Comparison of ENCODE assay signal across 8 cellular contexts in the genomic region with DNA sequence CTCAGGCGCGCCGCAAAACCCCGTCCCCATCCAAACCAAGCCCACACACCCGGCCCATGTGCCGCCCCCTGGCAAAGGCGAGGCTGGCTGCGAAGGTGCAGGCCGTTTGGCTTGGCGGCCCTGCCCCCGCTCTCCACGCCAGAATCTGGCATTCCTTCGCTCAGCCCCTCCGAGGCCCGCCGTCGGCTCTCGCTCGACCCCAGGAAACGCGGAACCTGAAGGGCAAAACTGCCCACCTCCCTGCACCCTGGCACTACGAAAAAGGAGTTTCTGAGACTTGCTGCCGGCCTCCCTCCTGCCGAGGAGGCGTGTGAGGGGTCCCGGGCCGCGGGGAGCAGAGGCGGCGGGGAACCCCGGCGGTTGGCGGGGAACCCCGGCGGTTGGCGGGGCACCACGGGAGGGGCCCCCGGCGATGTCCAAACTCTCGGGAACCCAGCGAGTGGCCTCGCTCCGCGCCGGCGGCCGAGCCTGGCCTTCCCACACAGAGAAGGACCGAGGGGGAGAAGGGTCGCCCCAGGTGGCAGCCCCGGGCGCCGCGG. TPM values are rescaled to one million over a fixed set of nuclear protein-coding genes. Genes with fewer than 3 reads are reported as not detected.
DNase-seq lines count a peak whose midpoint lies in the region; ATAC-seq, FAIRE-seq and TF ChIP-seq lines count a peak whose summit lies in the region.
"Not testable (repeated sequence)": the region's sequence is repeated elsewhere in the genome, so short reads cannot be mapped to it uniquely, and the experiment has no call there.

No MANE protein-coding gene starts in this region.

- not testable (repeated sequence) for TF ChIP-seq EP300 in GM12878 (IDR thresholded peaks at IDR 0.05; ENCODE audit: borderline replicate concordance in 1 of 2, control insufficient read depth in 1 of 2, low read depth in 2 of 2, low read length in 2 of 2)

- not testable (repeated sequence) for DNase-seq in Panc1 (ENCODE audit: low read depth, low spot score); GM12878 (ENCODE audit: low read depth, low spot score); fibroblast of the aortic adventitia (ENCODE audit: low read depth); retinal pigment epithelial cell (ENCODE audit: low read depth)
- peak; percentile 74 for DNase-seq in activated CD8-positive, alpha-beta memory T cell treated with anti-CD3 and anti-CD28 coated beads for 24 hours
- peak in 1 of 2 donors; percentile 37 for DNase-seq in memory B cell (ENCODE audit: low spot score in 2 of 2)

- not testable (repeated sequence) for H3K36me3 ChIP-seq in ES-I3 (ENCODE audit: insufficient read depth, low read length); Panc1 (ENCODE audit: control insufficient read depth, insufficient read depth, low read length); GM12878 (ENCODE audit: control insufficient read depth in 2 of 2, insufficient read depth in 2 of 2, low read length in 1 of 2); thymus (ENCODE audit: control insufficient read depth, insufficient read depth)

- under 1% methylated on average over 15 of the region's 53 CpGs for WGBS in GM12878 (ENCODE audit: insufficient coverage, insufficient replicate concordance, low lambda C conversion rate, missing lambda C conversion rate)
- WGBS in thymus, result under 1% methylated on average over 16 of the region's 53 CpGs

- not testable (repeated sequence) for H3K9me3 ChIP-seq in ES-I3 (ENCODE audit: control insufficient read depth, insufficient read depth, low read length); Panc1 (ENCODE audit: control insufficient read depth, insufficient read depth, low read depth, low read length); GM12878 (replicated peaks; ENCODE audit: control insufficient read depth, insufficient read depth, low read length); thymus (ENCODE audit: control insufficient read depth)

- FAIRE-seq in GM12878 (lab: Jason Lieb, UNC), result not testable (repeated sequence)

- ATAC-seq in Panc1, result not testable (repeated sequence)
- ATAC-seq in GM12878 (peak; percentile 66), memory B cell (ENCODE audit: low read depth) (peak; percentile 76)

- TSS peak; percentile 57 for BruUV-seq in Panc1 (replicated peaks; lab: Mats Ljungman, UMichigan)
- BruUV-seq in GM12878 (replicated peaks; lab: Mats Ljungman, UMichigan), result TSS peak; percentile 63

- not testable (repeated sequence) for H3K27me3 Mint-ChIP-seq in memory B cell

- not testable (repeated sequence) for H4K20me1 ChIP-seq in GM12878 (ENCODE audit: control insufficient read depth, insufficient read depth)

- H2AFZ ChIP-seq in GM12878 (ENCODE audit: control insufficient read depth, low read depth, low read length), result not testable (repeated sequence)

- intact Hi-C loops in Panc1 (cut with micrococcal nuclease; ENCODE audit: unreplicated experiment); GM12878 (cut with micrococcal nuclease; ENCODE audit: unreplicated experiment): not testable (repeated sequence)

- H3K27ac ChIP-seq in Panc1 (ENCODE audit: low read length); GM12878 (ENCODE audit: control insufficient read depth, insufficient read depth); thymus (ENCODE audit: low read depth): not testable (repeated sequence)

- peak overlapping the region; percentile 58 for H3K9ac ChIP-seq in ES-I3 (ENCODE audit: low read depth, low read length)
- H3K9ac ChIP-seq in GM12878 (ENCODE audit: control insufficient read depth, insufficient read depth, low read length), result not testable (repeated sequence)

- H3K27ac Mint-ChIP-seq in memory B cell, result not testable (repeated sequence)

- not testable (repeated sequence) for H3K27me3 ChIP-seq in Panc1 (ENCODE audit: control insufficient read depth, insufficient read depth, low read length); GM12878 (replicated peaks in 1 of 2; ENCODE audit: control insufficient read depth in 2 of 2, insufficient read depth in 2 of 2, low read length in 1 of 2); thymus (ENCODE audit: control insufficient read depth, insufficient read depth)

- TF ChIP-seq POLR2A in GM12878 (IDR thresholded peaks at IDR 0.05; ENCODE audit: low read depth, low read length), result not testable (repeated sequence)

- POLR2A ChIA-PET in Panc1 (lab: Charles Lee); GM12878 (lab: Charles Lee): not testable (repeated sequence)

- peak overlapping the region; percentile 48 to 53 for H3K4me3 ChIP-seq in Panc1 (ENCODE audit: low read depth in 2 of 2, low read length in 2 of 2)
- H3K4me3 ChIP-seq in GM12878, result not testable (repeated sequence)
- H3K4me3 ChIP-seq in fibroblast of the aortic adventitia (ENCODE audit: low read depth, low read length), result peak overlapping the region; percentile 64
- peak overlapping the region; percentile 48 for H3K4me3 ChIP-seq in retinal pigment epithelial cell (ENCODE audit: low read length)
- H3K4me3 ChIP-seq in thymus (ENCODE audit: low read length), result peak overlapping the region; percentile 44

- TF ChIP-seq RAD21 in GM12878 (IDR thresholded peaks at IDR 0.05; ENCODE audit: insufficient read depth, low read depth, low read length), result not testable (repeated sequence)

- H3K4me1 ChIP-seq in ES-I3 (ENCODE audit: insufficient read depth, low read length); Panc1 (ENCODE audit: control insufficient read depth, insufficient read depth, low read length); GM12878 (ENCODE audit: control insufficient read depth, insufficient read depth, low read length); thymus (ENCODE audit: control insufficient read depth, insufficient read depth, low read length): not testable (repeated sequence)

- not testable (repeated sequence) for H3K36me3 Mint-ChIP-seq in memory B cell

- in situ Hi-C loops in Panc1 (cut with HindIII; ENCODE audit: low pct_unique_long_range_greater_than_20kb, low sequenced_read_pairs); GM12878 (cut with MboI): not testable (repeated sequence)

- not testable (repeated sequence) for H3K4me2 ChIP-seq in GM12878 (ENCODE audit: control insufficient read depth, insufficient read depth)

- peak overlapping the region; percentile 76 for H3K4me3 Mint-ChIP-seq in memory B cell

- H3K9me3 Mint-ChIP-seq in memory B cell, result not testable (repeated sequence)

- CTCF ChIA-PET in Panc1 (lab: Charles Lee); GM12878 (lab: Yijun Ruan, JAX): not testable (repeated sequence)

- not testable (repeated sequence) for TF ChIP-seq CTCF in Panc1 (IDR thresholded peaks at IDR 0.05); GM12878 (IDR thresholded peaks at IDR 0.05 in 2 of 3, conservative IDR thresholded peaks at IDR 0.05 in 1 of 3; ENCODE audit: control insufficient read depth in 2 of 3, extremely low read depth in 1 of 3, insufficient read depth in 1 of 3, low read depth in 3 of 3, low read length in 3 of 3); fibroblast of the aortic adventitia (IDR thresholded peaks at IDR 0.05; ENCODE audit: insufficient read depth, low read length); retinal pigment epithelial cell (conservative IDR thresholded peaks at IDR 0.05; ENCODE audit: low read depth, low read length)

- SMC1A ChIA-PET in GM12878 (lab: Charles Lee; ENCODE audit: uncharacterized antibody, unreplicated experiment), result not testable (repeated sequence)

- H3K79me2 ChIP-seq in GM12878 (ENCODE audit: control insufficient read depth, insufficient read depth, low read length), result not testable (repeated sequence)

- H3K4me1 Mint-ChIP-seq in memory B cell, result not testable (repeated sequence)

- RAD21 ChIA-PET in GM12878 (lab: Charles Lee; ENCODE audit: unreplicated experiment), result not testable (repeated sequence)

RNA-seq across cellular contexts. Expression of a gene that starts 0.6 kb away (rescaled TPM):
- 30.0 TPM for total RNA-seq in Panc1 (2021; ENCODE audit: unreplicated experiment)
- polyA plus RNA-seq in Panc1 (2012; ENCODE audit: insufficient read length), result 6.4 TPM
- 47.7 and 51.3 TPM in 2 replicates for total RNA-seq in GM12878 (2013; cell fraction: nucleolus; rRNA removed)
- 3.6 and 4.3 TPM in 2 replicates for total RNA-seq in GM12878 (2014; rRNA removed)
- total RNA-seq in GM12878 (2014; rRNA removed; fragmentation: Illumina TruSeq; extraction: Trizol), result 1.6 and 1.8 TPM in 2 replicates
- total RNA-seq in GM12878 (2021), result 2.8 and 3.0 TPM in 2 replicates
- 2.1 TPM for polyA plus RNA-seq in GM12878 (2011; ENCODE audit: low read depth)
- 4.9 and 6.4 TPM in 2 replicates for polyA plus RNA-seq in GM12878 (2011; rRNA removed)
- 5.7 and 7.0 TPM in 2 replicates for polyA plus RNA-seq in GM12878 (2011; cell fraction: cytosol; rRNA removed)
- polyA plus RNA-seq in GM12878 (2011; cell fraction: nucleus; rRNA removed), result 9.2 and 11.6 TPM in 2 replicates
- 3.3 and 3.6 TPM in 2 replicates for polyA plus RNA-seq in GM12878 (2012)
- polyA plus RNA-seq in GM12878 (2014; fragmentation: Illumina TruSeq; extraction: Trizol), result 0.93 and 1.2 TPM in 2 replicates
- under 1 TPM; 0.71 to 0.79 TPM for polyA plus RNA-seq in GM12878 (2014; fragmentation: Nextera tagmentation; extraction: Ambion mirVana)
- 1.3 and 2.3 TPM in 2 replicates for polyA plus RNA-seq in GM12878 (2014; rRNA removed)
- 1 to 10 TPM; 1.8 to 2.2 TPM for polyA plus RNA-seq in GM12878 (2016; fragmentation: Nextera tagmentation; extraction: Ambion mirVana)
- polyA minus RNA-seq in GM12878 (2011; rRNA and poly(A)+ RNA removed), result 44.6 and 51.8 TPM in 2 replicates
- polyA minus RNA-seq in GM12878 (2011; cell fraction: cytosol; rRNA and poly(A)+ RNA removed), result 2.3 and 7.4 TPM in 2 replicates
- 32.4 and 51.0 TPM in 2 replicates for polyA minus RNA-seq in GM12878 (2011; cell fraction: nucleus; rRNA and poly(A)+ RNA removed)
- total RNA-seq in fibroblast of the aortic adventitia (ENCODE audit: low replicate concordance), result 50.7 and 74.1 TPM in 2 replicates
- polyA plus RNA-seq in thymus, result 10.4 TPM
